1 cellular context compared by ENCODE assay signal in genomic region chr5:156332245-156332644, GRCh38.
TF ChIP-seq lines count a peak whose summit lies in the region.

No MANE protein-coding gene starts in this region.

TF ChIP-seq in HepG2, 621 proteins besides CTCF, POLR2A, EP300 and RAD21 (continued from another document):
- TF ChIP-seq, protein P1, sequence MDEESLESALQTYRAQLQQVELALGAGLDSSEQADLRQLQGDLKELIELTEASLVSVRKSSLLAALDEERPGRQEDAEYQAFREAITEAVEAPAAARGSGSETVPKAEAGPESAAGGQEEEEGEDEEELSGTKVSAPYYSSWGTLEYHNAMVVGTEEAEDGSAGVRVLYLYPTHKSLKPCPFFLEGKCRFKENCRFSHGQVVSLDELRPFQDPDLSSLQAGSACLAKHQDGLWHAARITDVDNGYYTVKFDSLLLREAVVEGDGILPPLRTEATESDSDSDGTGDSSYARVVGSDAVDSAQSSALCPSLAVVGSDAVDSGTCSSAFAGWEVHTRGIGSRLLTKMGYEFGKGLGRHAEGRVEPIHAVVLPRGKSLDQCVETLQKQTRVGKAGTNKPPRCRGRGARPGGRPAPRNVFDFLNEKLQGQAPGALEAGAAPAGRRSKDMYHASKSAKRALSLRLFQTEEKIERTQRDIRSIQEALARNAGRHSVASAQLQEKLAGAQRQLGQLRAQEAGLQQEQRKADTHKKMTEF (CRISPR knock-in tag; IDR thresholded peaks at IDR 0.05) = no peak
- TF ChIP-seq ZFAT (CRISPR knock-in tag; conservative IDR thresholded peaks at IDR 0.05) (no peak), FOXK2 (IDR thresholded peaks at IDR 0.05) (no peak), WIZ (CRISPR knock-in tag; IDR thresholded peaks at IDR 0.05) (no peak), XBP1 (CRISPR knock-in tag; IDR thresholded peaks at IDR 0.05) (no peak)
